Comparison of ENCODE assay signal across 19 cellular contexts in the genomic region with DNA sequence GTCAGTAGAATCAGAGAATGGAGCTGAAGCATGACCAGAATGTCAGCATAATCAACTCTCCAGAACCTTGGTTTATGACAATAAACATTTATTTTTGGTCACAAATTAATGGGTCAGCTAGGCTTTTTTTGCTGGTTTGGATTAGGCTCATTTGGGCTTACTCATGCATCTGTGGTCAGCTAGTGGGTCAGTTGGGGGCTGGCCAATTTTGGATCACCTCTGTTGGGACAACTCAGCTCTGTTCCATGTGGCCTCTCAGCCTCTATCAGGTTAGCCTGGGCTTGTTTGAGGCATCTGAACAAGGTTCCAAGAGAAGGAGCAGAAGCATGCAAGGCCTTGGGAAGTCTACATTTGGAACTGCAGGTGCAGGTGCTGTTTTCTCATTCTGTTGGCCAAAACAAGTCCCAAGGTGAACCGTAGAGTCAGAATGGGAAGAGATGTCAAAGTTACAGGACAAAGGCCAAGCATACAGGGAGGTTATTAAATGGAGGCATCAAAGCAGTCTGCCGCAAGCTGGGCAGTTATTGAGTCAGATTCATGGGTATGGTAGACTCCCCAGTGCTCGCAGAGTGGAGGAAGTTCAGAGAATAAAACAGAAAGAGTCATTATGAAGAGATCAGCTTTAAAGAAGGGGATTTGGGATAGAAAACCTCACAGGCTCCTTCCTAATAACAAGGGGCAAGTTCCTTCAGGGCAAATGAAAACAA.
A peak's percentile ranks its signal among the peaks of the same experiment; 100 is the strongest.
DNase-seq lines count a peak whose midpoint lies in the region; ATAC-seq, FAIRE-seq and TF ChIP-seq lines count a peak whose summit lies in the region.
"Had no signal": no experiment of that assay in that cellular context is flagged by ENCODE, and none has a peak within 500 bp of the region (broad histone marks: within the 10 kb centered on the region; RNA-seq: fewer than 3 reads in every experiment).

No MANE protein-coding gene starts in this region.

- peak overlapping the region; percentile 24 for H3K4me2 ChIP-seq in astrocyte (ENCODE audit: low read length)

- H3K4me3 ChIP-seq in HUES6 (ENCODE audit: low read depth, low read length) (no peak overlapping the region), astrocyte (ENCODE audit: insufficient read depth, low read depth, low read length) (no peak overlapping the region)
- H3K4me3 ChIP-seq: SJCRH30 had no signal

- intact Hi-C loops in sciatic nerve (cut with DNase I), result no loop called here

- H3K27ac Mint-ChIP-seq in astrocyte (ENCODE audit: unreplicated experiment), result peak overlapping the region; percentile 68
- H3K27ac Mint-ChIP-seq: activated CD4-positive, alpha-beta T cell treated with anti-CD3 and anti-CD28 coated beads for 36 hours; activated CD8-positive, alpha-beta memory T cell treated with anti-CD3 and anti-CD28 coated beads, Interleukin-2, amount 10 ng/mL, durations not matched to agents 7 days and 5 days; effector memory CD8-positive, alpha-beta T cell had no signal

- H2AFZ ChIP-seq in astrocyte (ENCODE audit: low read depth, low read length), result no peak overlapping the region

- H3K9ac ChIP-seq in HUES6 (ENCODE audit: low read length) (no peak overlapping the region), astrocyte (ENCODE audit: low read length) (no peak overlapping the region)

- H3K9me3 ChIP-seq in HUES6 (ENCODE audit: control insufficient read depth, insufficient read depth, low read depth, low read length) (no peaks in the 10 kb centered on the region; the same call in 1 of the 2 replicates), astrocyte (ENCODE audit: insufficient read depth, low read depth, low read length) (no peaks in the 10 kb centered on the region)
- H3K9me3 ChIP-seq: SJCRH30 had no signal

- H3K4me1 ChIP-seq in HUES6 (ENCODE audit: control insufficient read depth, insufficient read depth, low read length), result no peaks in the 10 kb centered on the region
- H3K4me1 ChIP-seq in astrocyte (ENCODE audit: insufficient read depth, low read length), result peaks cover 10% of the 10 kb centered on the region
- H3K4me1 ChIP-seq: SJCRH30 had no signal

- H3K36me3 ChIP-seq in HUES6 (ENCODE audit: control insufficient read depth, insufficient read depth, low read length) (no peaks in the 10 kb centered on the region), astrocyte (ENCODE audit: insufficient read depth, low read length) (no peaks in the 10 kb centered on the region)
- H3K36me3 ChIP-seq: SJCRH30 had no signal

- H3K27ac ChIP-seq in HUES6 (ENCODE audit: low read depth, low read length), result 0 out of 2 replicates have a peak overlapping the region, but pooled peaks have one; percentile 7
- H3K27ac ChIP-seq in astrocyte (ENCODE audit: low read depth, low read length), result no peak overlapping the region
- H3K27ac ChIP-seq: SJCRH30 had no signal

- no peaks in the 10 kb centered on the region for H3K9me3 Mint-ChIP-seq in astrocyte (ENCODE audit: unreplicated experiment)

- peak; percentile 30 for DNase-seq in AG20443 (ENCODE audit: low spot score)
- peak; percentile 71 for DNase-seq in astrocyte (ENCODE audit: low read depth)
- no peak for DNase-seq in omental fat pad (ENCODE audit: low spot score)
- DNase-seq in sciatic nerve (ENCODE audit: low spot score), result no peak
- no peak for DNase-seq in NCI-H748 treated with DMSO at 0.1 percent for 48 hours (lab: John Stamatoyannopoulos, UW)
- DNase-seq: activated CD4-positive, alpha-beta T cell treated with anti-CD3 and anti-CD28 coated beads for 36 hours; activated CD8-positive, alpha-beta memory T cell treated with anti-CD3 and anti-CD28 coated beads, Interleukin-2, amount 10 ng/mL, durations not matched to agents 7 days and 5 days; activated gamma-delta T cell; C1 segment of cervical spinal cord; cerebellar nuclear complex; effector memory CD8-positive, alpha-beta T cell; hypothalamus; NCI-H187 treated with DMSO at 0.1 percent for 48 hours; SJCRH30; stimulated activated CD4-positive, alpha-beta T cell treated with anti-CD3 and anti-CD28 coated beads, Interleukin-4, amount 100 ng/mL, for 1 hour had no signal

- H3K27me3 Mint-ChIP-seq in astrocyte (ENCODE audit: low read depth, unreplicated experiment), result no peaks in the 10 kb centered on the region
- H3K27me3 Mint-ChIP-seq: activated CD4-positive, alpha-beta T cell treated with anti-CD3 and anti-CD28 coated beads for 36 hours; activated CD8-positive, alpha-beta memory T cell treated with anti-CD3 and anti-CD28 coated beads, Interleukin-2, amount 10 ng/mL, durations not matched to agents 7 days and 5 days; effector memory CD8-positive, alpha-beta T cell had no signal

- ATAC-seq in omental fat pad (ENCODE audit: low FRiP score) (peak; percentile 30), HG03045 (IDR thresholded peaks at IDR 0.05; ENCODE audit: unreplicated experiment) (no peak), HG03520 (IDR thresholded peaks at IDR 0.05; ENCODE audit: unreplicated experiment) (no peak), sciatic nerve (no peak)
- ATAC-seq: activated CD4-positive, alpha-beta T cell treated with anti-CD3 and anti-CD28 coated beads for 36 hours; activated CD8-positive, alpha-beta memory T cell treated with anti-CD3 and anti-CD28 coated beads, Interleukin-2, amount 10 ng/mL, durations not matched to agents 7 days and 5 days; effector memory CD8-positive, alpha-beta T cell had no signal

- peaks cover 8% of the 10 kb centered on the region for H4K20me1 ChIP-seq in astrocyte (ENCODE audit: insufficient read depth, low read length)

- peak; percentile 23 for FAIRE-seq in astrocyte (lab: Jason Lieb, UNC)
- FAIRE-seq: H54 had no signal

- TF ChIP-seq CTCF in astrocyte (IDR thresholded peaks at IDR 0.05; ENCODE audit: insufficient read depth, low read depth, low read length) (no peak), omental fat pad (IDR thresholded peaks at IDR 0.05) (no peak)

- H3K79me2 ChIP-seq in astrocyte (ENCODE audit: insufficient read depth, low read length), result no peaks in the 10 kb centered on the region

- no peak overlapping the region for H3K4me3 Mint-ChIP-seq in astrocyte (ENCODE audit: unreplicated experiment)
- H3K4me3 Mint-ChIP-seq: activated CD4-positive, alpha-beta T cell treated with anti-CD3 and anti-CD28 coated beads for 36 hours; activated CD8-positive, alpha-beta memory T cell treated with anti-CD3 and anti-CD28 coated beads, Interleukin-2, amount 10 ng/mL, durations not matched to agents 7 days and 5 days; effector memory CD8-positive, alpha-beta T cell had no signal

- H3K27me3 ChIP-seq in HUES6 (ENCODE audit: control insufficient read depth, insufficient read depth, low read length) (no peaks in the 10 kb centered on the region), astrocyte (ENCODE audit: insufficient read depth, low read length) (no peaks in the 10 kb centered on the region)
- H3K27me3 ChIP-seq: SJCRH30 had no signal

- H3K36me3 Mint-ChIP-seq in astrocyte (ENCODE audit: low read depth, unreplicated experiment), result peaks cover 6% of the 10 kb centered on the region
- H3K36me3 Mint-ChIP-seq: activated CD8-positive, alpha-beta memory T cell treated with anti-CD3 and anti-CD28 coated beads, Interleukin-2, amount 10 ng/mL, durations not matched to agents 7 days and 5 days had no signal

- peaks cover 37% of the 10 kb centered on the region for H3K4me1 Mint-ChIP-seq in astrocyte (ENCODE audit: low read depth, unreplicated experiment)
- H3K4me1 Mint-ChIP-seq: activated CD4-positive, alpha-beta T cell treated with anti-CD3 and anti-CD28 coated beads for 36 hours; activated CD8-positive, alpha-beta memory T cell treated with anti-CD3 and anti-CD28 coated beads, Interleukin-2, amount 10 ng/mL, durations not matched to agents 7 days and 5 days had no signal

Comparison
In these comparisons a context has a peak if more than half of its experiments do, and no peak if none do; other contexts are left out.
1. DNase-seq: peak in AG20443 (single experiment) and astrocyte (single experiment); none in omental fat pad (single experiment), sciatic nerve (single experiment) and NCI-H748 treated with DMSO at 0.1 percent for 48 hours (single experiment).